Comparison of ENCODE assay signal across 1 cellular context in genomic region chr16:57284206-57284951, GRCh38.
A peak's percentile ranks its signal among the peaks of the same experiment; 100 is the strongest.
TF ChIP-seq lines count a peak whose summit lies in the region.

Gene PLLP, minus strand, starts transcription at chr16:57284672. Its CDS starts 132 bp downstream, at chr16:57284540.

TF ChIP-seq in HEK293, 187 proteins besides CTCF, POLR2A, EP300 and RAD21 (continued from another document and continues in another):
- TF ChIP-seq ZFP41 (tag by site-specific recombination; IDR thresholded peaks at IDR 0.05; ENCODE audit: borderline replicate concordance) (no peak), ZNF660 (tag by site-specific recombination; IDR thresholded peaks at IDR 0.05) (peak; percentile 34; the same call in 1 of the 2 replicates), ZEB2 (tag by site-specific recombination; IDR thresholded peaks at IDR 0.05) (0 out of 2 replicates have a peak, but pooled peaks have one; percentile 38), TCF7L2 (IDR thresholded peaks at IDR 0.05; ENCODE audit: borderline replicate concordance, low read depth, low read length) (no peak), KLF17 (tag by site-specific recombination; IDR thresholded peaks at IDR 0.05) (peak; percentile 35; the same call in 1 of the 2 replicates), ZIC2 (tag by site-specific recombination; IDR thresholded peaks at IDR 0.05) (peak; percentile 39; the same call in 1 of the 2 replicates), ZNF155 (tag by site-specific recombination; IDR thresholded peaks at IDR 0.05) (no peak), ZNF501 (tag by site-specific recombination; IDR thresholded peaks at IDR 0.05) (no peak), ZNF24 (tag by site-specific recombination; IDR thresholded peaks at IDR 0.05) (no peak), ZNF488 (tag by site-specific recombination; IDR thresholded peaks at IDR 0.05) (no peak), ZBTB1 (tag by site-specific recombination; IDR thresholded peaks at IDR 0.05) (no peak), ZFP3 (tag by site-specific recombination; IDR thresholded peaks at IDR 0.05; ENCODE audit: low read depth) (no peak), ZNF335 (tag by site-specific recombination; conservative IDR thresholded peaks at IDR 0.05) (peak; percentile 82), KLF8 (tag by site-specific recombination; IDR thresholded peaks at IDR 0.05) (peak; percentile 81), ZNF19 (tag by site-specific recombination; IDR thresholded peaks at IDR 0.05; ENCODE audit: low read depth) (no peak), ZNF138 (tag by site-specific recombination; IDR thresholded peaks at IDR 0.05; ENCODE audit: borderline replicate concordance) (no peak), SP3 (tag by site-specific recombination; IDR thresholded peaks at IDR 0.05) (peak; percentile 67), IKZF3 (tag by site-specific recombination; IDR thresholded peaks at IDR 0.05) (peak; percentile 73), ZNF629 (tag by site-specific recombination; IDR thresholded peaks at IDR 0.05) (no peak), KLF10 (tag by site-specific recombination; IDR thresholded peaks at IDR 0.05) (peak; percentile 39; the same call in 1 of the 2 replicates), ZNF394 (tag by site-specific recombination; IDR thresholded peaks at IDR 0.05; ENCODE audit: borderline replicate concordance) (peak; percentile 27; the same call in 1 of the 2 replicates), MYNN (tag by site-specific recombination; IDR thresholded peaks at IDR 0.05; ENCODE audit: borderline replicate concordance) (no peak), ZNF391 (tag by site-specific recombination; IDR thresholded peaks at IDR 0.05; ENCODE audit: borderline replicate concordance, low read depth) (no peak), RBAK (tag by site-specific recombination; IDR thresholded peaks at IDR 0.05) (no peak), ZNF768 (tag by site-specific recombination; IDR thresholded peaks at IDR 0.05) (no peak), ZNF302 (tag by site-specific recombination; IDR thresholded peaks at IDR 0.05; ENCODE audit: low read depth) (no peak), ZNF174 (tag by site-specific recombination; IDR thresholded peaks at IDR 0.05) (no peak), ZNF692 (tag by site-specific recombination; IDR thresholded peaks at IDR 0.05) (peak; percentile 72), ZBTB17 (tag by site-specific recombination; IDR thresholded peaks at IDR 0.05) (peak; percentile 66; the same call in 1 of the 2 replicates), KLF9 (tag by site-specific recombination; IDR thresholded peaks at IDR 0.05; ENCODE audit: low read depth) (peak; percentile 85), GLIS2 (tag by site-specific recombination; IDR thresholded peaks at IDR 0.05) (peak; percentile 75; the same call in 1 of the 2 replicates), GLIS1 (tag by site-specific recombination; IDR thresholded peaks at IDR 0.05) (peak; percentile 85), ZNF341 (tag by site-specific recombination; IDR thresholded peaks at IDR 0.05; ENCODE audit: low read depth) (no peak), ZFHX2 (tag by site-specific recombination; conservative IDR thresholded peaks at IDR 0.05) (peak; percentile 54), KLF1 (tag by site-specific recombination; IDR thresholded peaks at IDR 0.05) (peak; percentile 67), GFI1B (tag by site-specific recombination; IDR thresholded peaks at IDR 0.05) (no peak), ZNF280D (tag by site-specific recombination; IDR thresholded peaks at IDR 0.05) (no peak), ZXDB (tag by site-specific recombination; IDR thresholded peaks at IDR 0.05) (peak; percentile 61; the same call in 1 of the 2 replicates), ZNF639 (tag by site-specific recombination; IDR thresholded peaks at IDR 0.05) (no peak), ZNF623 (tag by site-specific recombination; IDR thresholded peaks at IDR 0.05) (no peak), ZNF76 (tag by site-specific recombination; IDR thresholded peaks at IDR 0.05; ENCODE audit: borderline replicate concordance, low read depth) (0 out of 2 replicates have a peak, but pooled peaks have one; percentile 24), ZNF10 (tag by site-specific recombination; IDR thresholded peaks at IDR 0.05) (no peak), ZBTB48 (tag by site-specific recombination; IDR thresholded peaks at IDR 0.05) (peak; percentile 73)
- TF ChIP-seq, protein P1, sequence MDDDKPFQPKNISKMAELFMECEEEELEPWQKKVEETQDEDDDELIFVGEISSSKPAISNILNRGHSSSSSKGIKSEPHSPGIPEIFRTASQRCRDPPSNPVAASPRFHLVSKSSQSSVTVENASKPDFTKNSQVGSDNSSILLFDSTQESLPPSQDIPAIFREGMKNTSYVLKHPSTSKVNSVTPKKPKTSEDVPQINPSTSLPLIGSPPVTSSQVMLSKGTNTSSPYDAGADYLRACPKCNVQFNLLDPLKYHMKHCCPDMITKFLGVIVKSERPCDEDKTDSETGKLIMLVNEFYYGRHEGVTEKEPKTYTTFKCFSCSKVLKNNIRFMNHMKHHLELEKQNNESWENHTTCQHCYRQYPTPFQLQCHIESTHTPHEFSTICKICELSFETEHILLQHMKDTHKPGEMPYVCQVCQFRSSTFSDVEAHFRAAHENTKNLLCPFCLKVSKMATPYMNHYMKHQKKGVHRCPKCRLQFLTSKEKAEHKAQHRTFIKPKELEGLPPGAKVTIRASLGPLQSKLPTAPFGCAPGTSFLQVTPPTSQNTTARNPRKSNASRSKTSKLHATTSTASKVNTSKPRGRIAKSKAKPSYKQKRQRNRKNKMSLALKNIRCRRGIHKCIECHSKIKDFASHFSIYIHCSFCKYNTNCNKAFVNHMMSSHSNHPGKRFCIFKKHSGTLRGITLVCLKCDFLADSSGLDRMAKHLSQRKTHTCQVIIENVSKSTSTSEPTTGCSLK (tag by site-specific recombination; IDR thresholded peaks at IDR 0.05), result no peak
- TF ChIP-seq, protein P2, sequence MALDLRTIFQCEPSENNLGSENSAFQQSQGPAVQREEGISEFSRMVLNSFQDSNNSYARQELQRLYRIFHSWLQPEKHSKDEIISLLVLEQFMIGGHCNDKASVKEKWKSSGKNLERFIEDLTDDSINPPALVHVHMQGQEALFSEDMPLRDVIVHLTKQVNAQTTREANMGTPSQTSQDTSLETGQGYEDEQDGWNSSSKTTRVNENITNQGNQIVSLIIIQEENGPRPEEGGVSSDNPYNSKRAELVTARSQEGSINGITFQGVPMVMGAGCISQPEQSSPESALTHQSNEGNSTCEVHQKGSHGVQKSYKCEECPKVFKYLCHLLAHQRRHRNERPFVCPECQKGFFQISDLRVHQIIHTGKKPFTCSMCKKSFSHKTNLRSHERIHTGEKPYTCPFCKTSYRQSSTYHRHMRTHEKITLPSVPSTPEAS (tag by site-specific recombination; IDR thresholded peaks at IDR 0.05), result no peak
- TF ChIP-seq, protein P3, sequence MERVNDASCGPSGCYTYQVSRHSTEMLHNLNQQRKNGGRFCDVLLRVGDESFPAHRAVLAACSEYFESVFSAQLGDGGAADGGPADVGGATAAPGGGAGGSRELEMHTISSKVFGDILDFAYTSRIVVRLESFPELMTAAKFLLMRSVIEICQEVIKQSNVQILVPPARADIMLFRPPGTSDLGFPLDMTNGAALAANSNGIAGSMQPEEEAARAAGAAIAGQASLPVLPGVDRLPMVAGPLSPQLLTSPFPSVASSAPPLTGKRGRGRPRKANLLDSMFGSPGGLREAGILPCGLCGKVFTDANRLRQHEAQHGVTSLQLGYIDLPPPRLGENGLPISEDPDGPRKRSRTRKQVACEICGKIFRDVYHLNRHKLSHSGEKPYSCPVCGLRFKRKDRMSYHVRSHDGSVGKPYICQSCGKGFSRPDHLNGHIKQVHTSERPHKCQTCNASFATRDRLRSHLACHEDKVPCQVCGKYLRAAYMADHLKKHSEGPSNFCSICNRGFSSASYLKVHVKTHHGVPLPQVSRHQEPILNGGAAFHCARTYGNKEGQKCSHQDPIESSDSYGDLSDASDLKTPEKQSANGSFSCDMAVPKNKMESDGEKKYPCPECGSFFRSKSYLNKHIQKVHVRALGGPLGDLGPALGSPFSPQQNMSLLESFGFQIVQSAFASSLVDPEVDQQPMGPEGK (tag by site-specific recombination; IDR thresholded peaks at IDR 0.05), result peak; percentile 66; the same call in 1 of the 2 replicates
- TF ChIP-seq, protein P4, sequence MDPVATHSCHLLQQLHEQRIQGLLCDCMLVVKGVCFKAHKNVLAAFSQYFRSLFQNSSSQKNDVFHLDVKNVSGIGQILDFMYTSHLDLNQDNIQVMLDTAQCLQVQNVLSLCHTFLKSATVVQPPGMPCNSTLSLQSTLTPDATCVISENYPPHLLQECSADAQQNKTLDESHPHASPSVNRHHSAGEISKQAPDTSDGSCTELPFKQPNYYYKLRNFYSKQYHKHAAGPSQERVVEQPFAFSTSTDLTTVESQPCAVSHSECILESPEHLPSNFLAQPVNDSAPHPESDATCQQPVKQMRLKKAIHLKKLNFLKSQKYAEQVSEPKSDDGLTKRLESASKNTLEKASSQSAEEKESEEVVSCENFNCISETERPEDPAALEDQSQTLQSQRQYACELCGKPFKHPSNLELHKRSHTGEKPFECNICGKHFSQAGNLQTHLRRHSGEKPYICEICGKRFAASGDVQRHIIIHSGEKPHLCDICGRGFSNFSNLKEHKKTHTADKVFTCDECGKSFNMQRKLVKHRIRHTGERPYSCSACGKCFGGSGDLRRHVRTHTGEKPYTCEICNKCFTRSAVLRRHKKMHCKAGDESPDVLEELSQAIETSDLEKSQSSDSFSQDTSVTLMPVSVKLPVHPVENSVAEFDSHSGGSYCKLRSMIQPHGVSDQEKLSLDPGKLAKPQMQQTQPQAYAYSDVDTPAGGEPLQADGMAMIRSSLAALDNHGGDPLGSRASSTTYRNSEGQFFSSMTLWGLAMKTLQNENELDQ (tag by site-specific recombination; IDR thresholded peaks at IDR 0.05; ENCODE audit: low read depth), result no peak
- TF ChIP-seq, protein P5, sequence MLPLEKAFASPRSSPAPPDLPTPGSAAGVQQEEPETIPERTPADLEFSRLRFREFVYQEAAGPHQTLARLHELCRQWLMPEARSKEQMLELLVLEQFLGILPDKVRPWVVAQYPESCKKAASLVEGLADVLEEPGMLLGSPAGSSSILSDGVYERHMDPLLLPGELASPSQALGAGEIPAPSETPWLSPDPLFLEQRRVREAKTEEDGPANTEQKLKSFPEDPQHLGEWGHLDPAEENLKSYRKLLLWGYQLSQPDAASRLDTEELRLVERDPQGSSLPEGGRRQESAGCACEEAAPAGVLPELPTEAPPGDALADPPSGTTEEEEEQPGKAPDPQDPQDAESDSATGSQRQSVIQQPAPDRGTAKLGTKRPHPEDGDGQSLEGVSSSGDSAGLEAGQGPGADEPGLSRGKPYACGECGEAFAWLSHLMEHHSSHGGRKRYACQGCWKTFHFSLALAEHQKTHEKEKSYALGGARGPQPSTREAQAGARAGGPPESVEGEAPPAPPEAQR (tag by site-specific recombination; IDR thresholded peaks at IDR 0.05), result no peak
